Comparison of ENCODE assay signal across 10 cellular contexts in genomic region chr17:75340636-75341035, GRCh38. TPM values are rescaled to one million over a fixed set of nuclear protein-coding genes. Genes with fewer than 3 reads are reported as not detected.
A peak's percentile ranks its signal among the peaks of the same experiment; 100 is the strongest.
DNase-seq lines count a peak whose midpoint lies in the region; ATAC-seq and TF ChIP-seq lines count a peak whose summit lies in the region.
"Had no signal": no experiment of that assay in that cellular context is flagged by ENCODE, and none has a peak within 500 bp of the region (broad histone marks: within the 10 kb centered on the region; RNA-seq: fewer than 3 reads in every experiment).

No MANE protein-coding gene starts in this region.

- H3K36me3 Mint-ChIP-seq in CD8-positive, alpha-beta T cell = peaks cover 4% of the 10 kb centered on the region
- peaks cover 10% of the 10 kb centered on the region for H3K36me3 Mint-ChIP-seq in activated T-helper 2 cell treated with anti-CD3 and anti-CD28 coated beads, Interferon-gamma antibody, Interleukin-2, Interleukin-4, amounts not matched to agents 10 μg/mL and 5 μg/mL and 100 μg/mL, durations not matched to agents 14 hours and 24 hours and 36 hours (ENCODE audit: low read depth)
- peaks cover 4% of the 10 kb centered on the region for H3K36me3 Mint-ChIP-seq in natural killer cell treated with Interleukin-12 subunit alpha and Interleukin-12 subunit beta and Interleukin-15 and Interleukin-18, amount 100 ng/mL, for 72 hours

- POLR2A ChIA-PET in CD8-positive, alpha-beta T cell (lab: Charles Lee) = interaction anchor here (1.0 kb wide), 1 partner anchor 11 kb away, joined by 3 read pairs; no protein-coding TSS in a partner anchor
- POLR2A ChIA-PET in HEK293T (lab: Yijun Ruan, JAX) = no interaction called here

- H3K27me3 ChIP-seq in CD8-positive, alpha-beta T cell (ENCODE audit: insufficient read depth, low read length) = no peaks in the 10 kb centered on the region
- H3K27me3 ChIP-seq in HL-60 (ENCODE audit: insufficient read depth, poor library complexity, severe bottlenecking) = no peaks in the 10 kb centered on the region
- H3K27me3 ChIP-seq: Peyer's patch had no signal

- peaks cover 81% of the 10 kb centered on the region for H3K4me1 Mint-ChIP-seq in CD8-positive, alpha-beta T cell (ENCODE audit: low read depth)
- H3K4me1 Mint-ChIP-seq in activated T-helper 2 cell treated with anti-CD3 and anti-CD28 coated beads, Interferon-gamma antibody, Interleukin-2, Interleukin-4, amounts not matched to agents 10 μg/mL and 5 μg/mL and 100 μg/mL, durations not matched to agents 14 hours and 24 hours and 36 hours (ENCODE audit: low read depth) = peaks cover 71% of the 10 kb centered on the region
- peaks cover 50 to 53% of the 10 kb centered on the region in 2 donors for H3K4me1 Mint-ChIP-seq in natural killer cell treated with Interleukin-12 subunit alpha and Interleukin-12 subunit beta and Interleukin-15 and Interleukin-18, amount 100 ng/mL, for 72 hours (ENCODE audit: low read depth in 2 of 2)

- no peaks in the 10 kb centered on the region for H3K9me3 Mint-ChIP-seq in CD8-positive, alpha-beta T cell
- no peaks in the 10 kb centered on the region for H3K9me3 Mint-ChIP-seq in activated T-helper 2 cell treated with anti-CD3 and anti-CD28 coated beads, Interferon-gamma antibody, Interleukin-2, Interleukin-4, amounts not matched to agents 10 μg/mL and 5 μg/mL and 100 μg/mL, durations not matched to agents 14 hours and 24 hours and 36 hours
- no peaks in the 10 kb centered on the region for H3K9me3 Mint-ChIP-seq in natural killer cell treated with Interleukin-12 subunit alpha and Interleukin-12 subunit beta and Interleukin-15 and Interleukin-18, amount 100 ng/mL, for 72 hours

- TF ChIP-seq CTCF in CD8-positive, alpha-beta T cell (IDR thresholded peaks at IDR 0.05) = no peak
- no peak for TF ChIP-seq CTCF in HL-60 (IDR thresholded peaks at IDR 0.05; ENCODE audit: insufficient read depth, low read length)

- no peak overlapping the region for H3K4me3 Mint-ChIP-seq in CD8-positive, alpha-beta T cell
- peak overlapping the region; percentile 23 for H3K4me3 Mint-ChIP-seq in activated T-helper 2 cell treated with anti-CD3 and anti-CD28 coated beads, Interferon-gamma antibody, Interleukin-2, Interleukin-4, amounts not matched to agents 10 μg/mL and 5 μg/mL and 100 μg/mL, durations not matched to agents 14 hours and 24 hours and 36 hours (ENCODE audit: low read depth)
- H3K4me3 Mint-ChIP-seq in natural killer cell treated with Interleukin-12 subunit alpha and Interleukin-12 subunit beta and Interleukin-15 and Interleukin-18, amount 100 ng/mL, for 72 hours = peak overlapping the region; percentile 83

- H3K27ac Mint-ChIP-seq in CD8-positive, alpha-beta T cell = peak overlapping the region; percentile 82
- H3K27ac Mint-ChIP-seq in activated T-helper 2 cell treated with anti-CD3 and anti-CD28 coated beads, Interferon-gamma antibody, Interleukin-2, Interleukin-4, amounts not matched to agents 10 μg/mL and 5 μg/mL and 100 μg/mL, durations not matched to agents 14 hours and 24 hours and 36 hours = peak overlapping the region; percentile 90
- H3K27ac Mint-ChIP-seq in natural killer cell treated with Interleukin-12 subunit alpha and Interleukin-12 subunit beta and Interleukin-15 and Interleukin-18, amount 100 ng/mL, for 72 hours = peak overlapping the region; percentile 85 to 91

- intact Hi-C loops in CD8-positive, alpha-beta T cell (cut with DNase I, micrococcal nuclease) = no loop called here
- intact Hi-C loops in activated T-helper 2 cell treated with anti-CD3 and anti-CD28 coated beads, Interferon-gamma antibody, Interleukin-2, Interleukin-4, amounts not matched to agents 10 μg/mL and 5 μg/mL and 100 μg/mL, durations not matched to agents 14 hours and 24 hours and 36 hours (cut with micrococcal nuclease) = no loop called here

- DNase-seq in CD8-positive, alpha-beta T cell = no peak
- DNase-seq in HL-60 (ENCODE audit: low read depth in 1 of 2, low spot score in 1 of 2) (no peak), HEK293T (ENCODE audit: extremely low spot score) (no peak), SIG-M5 (lab: John Stamatoyannopoulos, UW) (no peak)
- DNase-seq in activated T-helper 2 cell treated with anti-CD3 and anti-CD28 coated beads, Interferon-gamma antibody, Interleukin-2, Interleukin-4, amounts not matched to agents 10 μg/mL and 5 μg/mL and 100 μg/mL, durations not matched to agents 14 hours and 24 hours and 36 hours (ENCODE audit: low spot score) = no peak
- DNase-seq in natural killer cell treated with Interleukin-12 subunit alpha and Interleukin-12 subunit beta and Interleukin-15 and Interleukin-18, amount 100 ng/mL, for 72 hours (ENCODE audit: low spot score) = no peak
- DNase-seq: stimulated activated CD4-positive, alpha-beta T cell treated with anti-CD3 and anti-CD28 coated beads, Interleukin-4, amount 100 ng/mL, for 4 hours had no signal

- ATAC-seq in CD8-positive, alpha-beta T cell = no peak
- ATAC-seq in natural killer cell treated with Interleukin-12 subunit alpha and Interleukin-12 subunit beta and Interleukin-15 and Interleukin-18, amount 100 ng/mL, for 72 hours = no peak
- ATAC-seq in esophagus mucosa (no peak), GM19324 (IDR thresholded peaks at IDR 0.05; ENCODE audit: low FRiP score, unreplicated experiment) (no peak)

- CTCF ChIA-PET in CD8-positive, alpha-beta T cell (lab: Charles Lee) = interaction anchor here (0.8 to 1.4 kb wide), 3 partner anchors 18 to 72 kb away, joined by 3 to 8 read pairs (median 5); partner anchors contain the start of gene SLC25A19
- CTCF ChIA-PET in HEK293T (lab: Yijun Ruan, JAX) = no interaction called here

- peaks cover 86% of the 10 kb centered on the region for H3K4me1 ChIP-seq in CD8-positive, alpha-beta T cell (ENCODE audit: insufficient read depth, low read length)

- H3K27me3 Mint-ChIP-seq in CD8-positive, alpha-beta T cell (ENCODE audit: low read depth) = no peaks in the 10 kb centered on the region
- H3K27me3 Mint-ChIP-seq in activated T-helper 2 cell treated with anti-CD3 and anti-CD28 coated beads, Interferon-gamma antibody, Interleukin-2, Interleukin-4, amounts not matched to agents 10 μg/mL and 5 μg/mL and 100 μg/mL, durations not matched to agents 14 hours and 24 hours and 36 hours (ENCODE audit: low read depth) = no peaks in the 10 kb centered on the region
- H3K27me3 Mint-ChIP-seq in natural killer cell treated with Interleukin-12 subunit alpha and Interleukin-12 subunit beta and Interleukin-15 and Interleukin-18, amount 100 ng/mL, for 72 hours = no peaks in the 10 kb centered on the region

- H3K9me3 ChIP-seq in CD8-positive, alpha-beta T cell (ENCODE audit: low read length) = no peaks in the 10 kb centered on the region
- H3K9me3 ChIP-seq: Peyer's patch had no signal

- H3K36me3 ChIP-seq in CD8-positive, alpha-beta T cell (ENCODE audit: insufficient read depth, low read length) = no peaks in the 10 kb centered on the region
- H3K36me3 ChIP-seq: Peyer's patch had no signal

- no peak overlapping the region for H3K4me3 ChIP-seq in CD8-positive, alpha-beta T cell (ENCODE audit: low read depth, low read length)
- no peak overlapping the region for H3K4me3 ChIP-seq in HL-60 (replicated peaks; ENCODE audit: insufficient read depth, low read length)
- H3K4me3 ChIP-seq: Peyer's patch had no signal

- H3K27ac ChIP-seq in CD8-positive, alpha-beta T cell (ENCODE audit: low read depth, low read length) = no peak overlapping the region
- peak overlapping the region; percentile 81 for H3K27ac ChIP-seq in HL-60 (replicated peaks)

TF ChIP-seq in HEK293T, 16 proteins besides CTCF, POLR2A, EP300 and RAD21:
- TF ChIP-seq TARDBP (IDR thresholded peaks at IDR 0.05) (no peak), ARNT (IDR thresholded peaks at IDR 0.05) (no peak), LEF1 (IDR thresholded peaks at IDR 0.05; ENCODE audit: borderline replicate concordance) (no peak), FOXK2 (IDR thresholded peaks at IDR 0.05) (no peak)

RNA-seq across cellular contexts. Expression of gene SLC25A19, which starts 51.4 kb away (rescaled TPM):
- 10 to 100 TPM; 14.4 to 14.8 TPM for total RNA-seq in CD8-positive, alpha-beta T cell
- 97.4 and 101 TPM in 2 replicates for total RNA-seq in activated T-helper 2 cell treated with anti-CD3 and anti-CD28 coated beads, Interferon-gamma antibody, Interleukin-2, Interleukin-4, amounts not matched to agents 10 μg/mL and 5 μg/mL and 100 μg/mL, durations not matched to agents 14 hours and 24 hours and 36 hours
- 100 to 1,000 TPM in 1 of 2 donors, 10 to 100 TPM in 1; 53.0 to 140 TPM for total RNA-seq in natural killer cell treated with Interleukin-12 subunit alpha and Interleukin-12 subunit beta and Interleukin-15 and Interleukin-18, amount 100 ng/mL, for 72 hours
- 9.2 TPM for total RNA-seq in esophagus mucosa
